ENCODE assay signal across 1 cellular context in genomic region chr11:96341237-96342130, GRCh38.
TF ChIP-seq lines count a peak whose summit lies in the region.

No MANE protein-coding gene starts in this region.

TF ChIP-seq in K562, 482 proteins besides CTCF, POLR2A, EP300 and RAD21 (continued from another document):
- TF ChIP-seq CREB3L1 (IDR thresholded peaks at IDR 0.05; ENCODE audit: borderline replicate concordance, low read depth) (0 out of 2 replicates have a peak, but pooled peaks have one; percentile 24), MAZ (CRISPR knock-in tag; conservative IDR thresholded peaks at IDR 0.05 in 1 of 2, IDR thresholded peaks at IDR 0.05 in 1 of 2) (peak; percentile 98 to 99), ZBTB17 (CRISPR knock-in tag; IDR thresholded peaks at IDR 0.05) (peak; percentile 42; the same call in 1 of the 2 replicates), EGR1 (conservative IDR thresholded peaks at IDR 0.05) (peak; percentile 80), GABPB2 (CRISPR knock-in tag; conservative IDR thresholded peaks at IDR 0.05) (no peak), JUN (IDR thresholded peaks at IDR 0.05; ENCODE audit: borderline replicate concordance, low read depth, low read length) (no peak), JUN (CRISPR knock-in tag; IDR thresholded peaks at IDR 0.05; ENCODE audit: borderline replicate concordance) (no peak), SMARCC2 (IDR thresholded peaks at IDR 0.05; ENCODE audit: low read depth) (no peak), THAP7 (CRISPR knock-in tag; IDR thresholded peaks at IDR 0.05) (no peak), VEZF1 (CRISPR knock-in tag; IDR thresholded peaks at IDR 0.05) (peak; percentile 100), HCFC1 (IDR thresholded peaks at IDR 0.05; ENCODE audit: low read depth, low read length) (0 out of 2 replicates have a peak, but pooled peaks have one; percentile 12), TFAP4 (CRISPR knock-in tag; IDR thresholded peaks at IDR 0.05; ENCODE audit: borderline replicate concordance) (peak; percentile 57; the same call in 1 of the 2 replicates)
